In the genomic region with DNA sequence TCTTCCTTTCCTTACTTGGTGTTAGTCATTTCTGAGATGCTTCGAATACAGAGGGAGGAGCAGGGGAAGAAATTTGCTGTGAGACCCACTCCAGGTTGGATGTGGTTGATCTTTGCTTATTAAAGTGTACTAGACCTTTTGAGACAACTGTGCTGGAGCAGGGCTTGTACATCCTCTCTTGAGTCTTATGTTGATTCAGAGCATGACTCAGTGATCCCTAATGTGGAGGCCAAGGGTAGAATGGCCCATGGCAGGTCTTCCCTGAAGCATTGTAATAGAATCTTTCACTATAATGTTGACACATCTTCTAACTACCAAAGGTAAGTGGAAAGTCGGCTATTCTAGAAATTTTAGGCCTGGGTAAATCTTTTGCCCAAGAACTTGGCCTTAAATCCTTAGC, we compare ENCODE assay signal across 1 cellular context.
TF ChIP-seq lines count a peak whose summit lies in the region.

No MANE protein-coding gene starts in this region.

TF ChIP-seq in endothelial cell of umbilical vein, 7 proteins besides CTCF, POLR2A, EP300 and RAD21:
- TF ChIP-seq FOS (IDR thresholded peaks at IDR 0.05; ENCODE audit: borderline replicate concordance, insufficient read depth, low read length) (peak; percentile 42), POLR2AphosphoS5 (IDR thresholded peaks at IDR 0.05; ENCODE audit: insufficient read depth, low read depth, low read length) (no peak)
